In the genomic region with DNA sequence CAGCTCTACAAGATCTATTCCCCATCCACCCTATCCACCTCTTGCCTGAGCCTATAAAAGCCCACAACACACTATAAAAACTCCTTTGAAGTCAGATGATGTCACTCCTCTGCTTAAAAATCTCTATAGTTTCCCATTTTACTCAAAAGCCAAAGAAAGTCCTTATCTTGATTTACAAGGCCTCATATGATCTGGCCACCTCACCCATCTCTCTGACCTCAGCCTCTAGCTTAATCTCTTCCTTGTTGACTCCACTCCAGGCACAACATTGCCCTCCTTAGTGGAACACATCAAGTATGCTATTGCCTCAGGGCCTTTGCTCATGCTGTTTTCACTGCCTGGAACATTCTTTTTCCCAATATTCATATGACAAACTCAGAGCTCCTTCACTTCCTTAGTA, we compare ENCODE assay signal across 2 cellular contexts.
TF ChIP-seq lines count a peak whose summit lies in the region.

No MANE protein-coding gene starts in this region.

TF ChIP-seq in H1, 55 proteins besides CTCF, POLR2A, EP300 and RAD21:
- TF ChIP-seq GABPA (IDR thresholded peaks at IDR 0.05; ENCODE audit: borderline replicate concordance, insufficient read depth, low read length) (no peak), SAP30 (IDR thresholded peaks at IDR 0.05; ENCODE audit: insufficient read depth, insufficient replicate concordance, low read length) (no peak)
- TF ChIP-seq, protein P1, sequence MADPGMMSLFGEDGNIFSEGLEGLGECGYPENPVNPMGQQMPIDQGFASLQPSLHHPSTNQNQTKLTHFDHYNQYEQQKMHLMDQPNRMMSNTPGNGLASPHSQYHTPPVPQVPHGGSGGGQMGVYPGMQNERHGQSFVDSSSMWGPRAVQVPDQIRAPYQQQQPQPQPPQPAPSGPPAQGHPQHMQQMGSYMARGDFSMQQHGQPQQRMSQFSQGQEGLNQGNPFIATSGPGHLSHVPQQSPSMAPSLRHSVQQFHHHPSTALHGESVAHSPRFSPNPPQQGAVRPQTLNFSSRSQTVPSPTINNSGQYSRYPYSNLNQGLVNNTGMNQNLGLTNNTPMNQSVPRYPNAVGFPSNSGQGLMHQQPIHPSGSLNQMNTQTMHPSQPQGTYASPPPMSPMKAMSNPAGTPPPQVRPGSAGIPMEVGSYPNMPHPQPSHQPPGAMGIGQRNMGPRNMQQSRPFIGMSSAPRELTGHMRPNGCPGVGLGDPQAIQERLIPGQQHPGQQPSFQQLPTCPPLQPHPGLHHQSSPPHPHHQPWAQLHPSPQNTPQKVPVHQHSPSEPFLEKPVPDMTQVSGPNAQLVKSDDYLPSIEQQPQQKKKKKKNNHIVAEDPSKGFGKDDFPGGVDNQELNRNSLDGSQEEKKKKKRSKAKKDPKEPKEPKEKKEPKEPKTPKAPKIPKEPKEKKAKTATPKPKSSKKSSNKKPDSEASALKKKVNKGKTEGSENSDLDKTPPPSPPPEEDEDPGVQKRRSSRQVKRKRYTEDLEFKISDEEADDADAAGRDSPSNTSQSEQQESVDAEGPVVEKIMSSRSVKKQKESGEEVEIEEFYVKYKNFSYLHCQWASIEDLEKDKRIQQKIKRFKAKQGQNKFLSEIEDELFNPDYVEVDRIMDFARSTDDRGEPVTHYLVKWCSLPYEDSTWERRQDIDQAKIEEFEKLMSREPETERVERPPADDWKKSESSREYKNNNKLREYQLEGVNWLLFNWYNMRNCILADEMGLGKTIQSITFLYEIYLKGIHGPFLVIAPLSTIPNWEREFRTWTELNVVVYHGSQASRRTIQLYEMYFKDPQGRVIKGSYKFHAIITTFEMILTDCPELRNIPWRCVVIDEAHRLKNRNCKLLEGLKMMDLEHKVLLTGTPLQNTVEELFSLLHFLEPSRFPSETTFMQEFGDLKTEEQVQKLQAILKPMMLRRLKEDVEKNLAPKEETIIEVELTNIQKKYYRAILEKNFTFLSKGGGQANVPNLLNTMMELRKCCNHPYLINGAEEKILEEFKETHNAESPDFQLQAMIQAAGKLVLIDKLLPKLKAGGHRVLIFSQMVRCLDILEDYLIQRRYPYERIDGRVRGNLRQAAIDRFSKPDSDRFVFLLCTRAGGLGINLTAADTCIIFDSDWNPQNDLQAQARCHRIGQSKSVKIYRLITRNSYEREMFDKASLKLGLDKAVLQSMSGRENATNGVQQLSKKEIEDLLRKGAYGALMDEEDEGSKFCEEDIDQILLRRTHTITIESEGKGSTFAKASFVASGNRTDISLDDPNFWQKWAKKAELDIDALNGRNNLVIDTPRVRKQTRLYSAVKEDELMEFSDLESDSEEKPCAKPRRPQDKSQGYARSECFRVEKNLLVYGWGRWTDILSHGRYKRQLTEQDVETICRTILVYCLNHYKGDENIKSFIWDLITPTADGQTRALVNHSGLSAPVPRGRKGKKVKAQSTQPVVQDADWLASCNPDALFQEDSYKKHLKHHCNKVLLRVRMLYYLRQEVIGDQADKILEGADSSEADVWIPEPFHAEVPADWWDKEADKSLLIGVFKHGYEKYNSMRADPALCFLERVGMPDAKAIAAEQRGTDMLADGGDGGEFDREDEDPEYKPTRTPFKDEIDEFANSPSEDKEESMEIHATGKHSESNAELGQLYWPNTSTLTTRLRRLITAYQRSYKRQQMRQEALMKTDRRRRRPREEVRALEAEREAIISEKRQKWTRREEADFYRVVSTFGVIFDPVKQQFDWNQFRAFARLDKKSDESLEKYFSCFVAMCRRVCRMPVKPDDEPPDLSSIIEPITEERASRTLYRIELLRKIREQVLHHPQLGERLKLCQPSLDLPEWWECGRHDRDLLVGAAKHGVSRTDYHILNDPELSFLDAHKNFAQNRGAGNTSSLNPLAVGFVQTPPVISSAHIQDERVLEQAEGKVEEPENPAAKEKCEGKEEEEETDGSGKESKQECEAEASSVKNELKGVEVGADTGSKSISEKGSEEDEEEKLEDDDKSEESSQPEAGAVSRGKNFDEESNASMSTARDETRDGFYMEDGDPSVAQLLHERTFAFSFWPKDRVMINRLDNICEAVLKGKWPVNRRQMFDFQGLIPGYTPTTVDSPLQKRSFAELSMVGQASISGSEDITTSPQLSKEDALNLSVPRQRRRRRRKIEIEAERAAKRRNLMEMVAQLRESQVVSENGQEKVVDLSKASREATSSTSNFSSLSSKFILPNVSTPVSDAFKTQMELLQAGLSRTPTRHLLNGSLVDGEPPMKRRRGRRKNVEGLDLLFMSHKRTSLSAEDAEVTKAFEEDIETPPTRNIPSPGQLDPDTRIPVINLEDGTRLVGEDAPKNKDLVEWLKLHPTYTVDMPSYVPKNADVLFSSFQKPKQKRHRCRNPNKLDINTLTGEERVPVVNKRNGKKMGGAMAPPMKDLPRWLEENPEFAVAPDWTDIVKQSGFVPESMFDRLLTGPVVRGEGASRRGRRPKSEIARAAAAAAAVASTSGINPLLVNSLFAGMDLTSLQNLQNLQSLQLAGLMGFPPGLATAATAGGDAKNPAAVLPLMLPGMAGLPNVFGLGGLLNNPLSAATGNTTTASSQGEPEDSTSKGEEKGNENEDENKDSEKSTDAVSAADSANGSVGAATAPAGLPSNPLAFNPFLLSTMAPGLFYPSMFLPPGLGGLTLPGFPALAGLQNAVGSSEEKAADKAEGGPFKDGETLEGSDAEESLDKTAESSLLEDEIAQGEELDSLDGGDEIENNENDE (IDR thresholded peaks at IDR 0.05; ENCODE audit: insufficient replicate concordance, low read length) = no peak

TF ChIP-seq in SK-N-SH, 30 proteins besides CTCF, POLR2A, EP300 and RAD21:
- TF ChIP-seq GABPA (IDR thresholded peaks at IDR 0.05; ENCODE audit: low read depth) = no peak
